1 cellular context compared by ENCODE assay signal in the genomic region with DNA sequence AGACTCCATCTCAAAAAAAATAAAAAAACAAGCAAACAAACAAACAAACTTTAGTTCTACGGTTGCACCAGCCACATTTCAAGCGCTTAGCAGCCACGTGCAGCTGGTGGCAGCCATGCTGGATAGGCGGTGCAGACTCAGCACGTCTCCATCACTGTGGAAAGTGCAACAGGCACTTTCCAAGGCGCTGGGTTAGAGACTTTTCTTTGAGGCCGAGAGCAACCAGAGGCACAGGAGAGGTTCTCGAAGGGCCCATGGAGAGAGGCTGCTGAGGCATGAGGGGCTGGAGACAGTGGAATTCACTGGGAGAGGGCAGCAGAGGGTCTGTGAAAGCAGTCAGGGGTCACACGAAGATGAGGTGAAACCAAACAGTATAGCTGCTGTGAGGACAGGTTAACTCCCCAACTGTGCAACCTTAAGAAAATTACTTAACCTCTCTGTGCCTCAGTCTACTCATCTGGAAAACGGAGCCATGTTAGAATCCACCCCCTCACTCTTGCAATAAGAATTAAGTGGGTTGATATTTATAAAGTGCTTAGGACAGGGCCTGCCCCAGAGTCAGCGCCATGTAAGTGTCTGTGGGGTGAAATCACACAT.
TF ChIP-seq lines count a peak whose summit lies in the region.

No MANE protein-coding gene starts in this region.

TF ChIP-seq in H1, 55 proteins besides CTCF, POLR2A, EP300 and RAD21 (continued from another document):
- TF ChIP-seq, protein P1, sequence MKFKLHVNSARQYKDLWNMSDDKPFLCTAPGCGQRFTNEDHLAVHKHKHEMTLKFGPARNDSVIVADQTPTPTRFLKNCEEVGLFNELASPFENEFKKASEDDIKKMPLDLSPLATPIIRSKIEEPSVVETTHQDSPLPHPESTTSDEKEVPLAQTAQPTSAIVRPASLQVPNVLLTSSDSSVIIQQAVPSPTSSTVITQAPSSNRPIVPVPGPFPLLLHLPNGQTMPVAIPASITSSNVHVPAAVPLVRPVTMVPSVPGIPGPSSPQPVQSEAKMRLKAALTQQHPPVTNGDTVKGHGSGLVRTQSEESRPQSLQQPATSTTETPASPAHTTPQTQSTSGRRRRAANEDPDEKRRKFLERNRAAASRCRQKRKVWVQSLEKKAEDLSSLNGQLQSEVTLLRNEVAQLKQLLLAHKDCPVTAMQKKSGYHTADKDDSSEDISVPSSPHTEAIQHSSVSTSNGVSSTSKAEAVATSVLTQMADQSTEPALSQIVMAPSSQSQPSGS (IDR thresholded peaks at IDR 0.05; ENCODE audit: low read length): no peak
- no peak for TF ChIP-seq SIX5 (IDR thresholded peaks at IDR 0.05; ENCODE audit: low read depth, low read length)
- no peak for TF ChIP-seq SAP30 (IDR thresholded peaks at IDR 0.05; ENCODE audit: insufficient read depth, insufficient replicate concordance, low read length)
- no peak for TF ChIP-seq TAF7 (optimal IDR thresholded peaks at IDR 0.05; ENCODE audit: borderline replicate concordance, low read depth, low read length)
- no peak for TF ChIP-seq KDM1A (IDR thresholded peaks at IDR 0.05; ENCODE audit: borderline replicate concordance, low read length)
- no peak for TF ChIP-seq FOSL1 (IDR thresholded peaks at IDR 0.05; ENCODE audit: insufficient read depth, low read depth, low read length)
- TF ChIP-seq, protein P2, sequence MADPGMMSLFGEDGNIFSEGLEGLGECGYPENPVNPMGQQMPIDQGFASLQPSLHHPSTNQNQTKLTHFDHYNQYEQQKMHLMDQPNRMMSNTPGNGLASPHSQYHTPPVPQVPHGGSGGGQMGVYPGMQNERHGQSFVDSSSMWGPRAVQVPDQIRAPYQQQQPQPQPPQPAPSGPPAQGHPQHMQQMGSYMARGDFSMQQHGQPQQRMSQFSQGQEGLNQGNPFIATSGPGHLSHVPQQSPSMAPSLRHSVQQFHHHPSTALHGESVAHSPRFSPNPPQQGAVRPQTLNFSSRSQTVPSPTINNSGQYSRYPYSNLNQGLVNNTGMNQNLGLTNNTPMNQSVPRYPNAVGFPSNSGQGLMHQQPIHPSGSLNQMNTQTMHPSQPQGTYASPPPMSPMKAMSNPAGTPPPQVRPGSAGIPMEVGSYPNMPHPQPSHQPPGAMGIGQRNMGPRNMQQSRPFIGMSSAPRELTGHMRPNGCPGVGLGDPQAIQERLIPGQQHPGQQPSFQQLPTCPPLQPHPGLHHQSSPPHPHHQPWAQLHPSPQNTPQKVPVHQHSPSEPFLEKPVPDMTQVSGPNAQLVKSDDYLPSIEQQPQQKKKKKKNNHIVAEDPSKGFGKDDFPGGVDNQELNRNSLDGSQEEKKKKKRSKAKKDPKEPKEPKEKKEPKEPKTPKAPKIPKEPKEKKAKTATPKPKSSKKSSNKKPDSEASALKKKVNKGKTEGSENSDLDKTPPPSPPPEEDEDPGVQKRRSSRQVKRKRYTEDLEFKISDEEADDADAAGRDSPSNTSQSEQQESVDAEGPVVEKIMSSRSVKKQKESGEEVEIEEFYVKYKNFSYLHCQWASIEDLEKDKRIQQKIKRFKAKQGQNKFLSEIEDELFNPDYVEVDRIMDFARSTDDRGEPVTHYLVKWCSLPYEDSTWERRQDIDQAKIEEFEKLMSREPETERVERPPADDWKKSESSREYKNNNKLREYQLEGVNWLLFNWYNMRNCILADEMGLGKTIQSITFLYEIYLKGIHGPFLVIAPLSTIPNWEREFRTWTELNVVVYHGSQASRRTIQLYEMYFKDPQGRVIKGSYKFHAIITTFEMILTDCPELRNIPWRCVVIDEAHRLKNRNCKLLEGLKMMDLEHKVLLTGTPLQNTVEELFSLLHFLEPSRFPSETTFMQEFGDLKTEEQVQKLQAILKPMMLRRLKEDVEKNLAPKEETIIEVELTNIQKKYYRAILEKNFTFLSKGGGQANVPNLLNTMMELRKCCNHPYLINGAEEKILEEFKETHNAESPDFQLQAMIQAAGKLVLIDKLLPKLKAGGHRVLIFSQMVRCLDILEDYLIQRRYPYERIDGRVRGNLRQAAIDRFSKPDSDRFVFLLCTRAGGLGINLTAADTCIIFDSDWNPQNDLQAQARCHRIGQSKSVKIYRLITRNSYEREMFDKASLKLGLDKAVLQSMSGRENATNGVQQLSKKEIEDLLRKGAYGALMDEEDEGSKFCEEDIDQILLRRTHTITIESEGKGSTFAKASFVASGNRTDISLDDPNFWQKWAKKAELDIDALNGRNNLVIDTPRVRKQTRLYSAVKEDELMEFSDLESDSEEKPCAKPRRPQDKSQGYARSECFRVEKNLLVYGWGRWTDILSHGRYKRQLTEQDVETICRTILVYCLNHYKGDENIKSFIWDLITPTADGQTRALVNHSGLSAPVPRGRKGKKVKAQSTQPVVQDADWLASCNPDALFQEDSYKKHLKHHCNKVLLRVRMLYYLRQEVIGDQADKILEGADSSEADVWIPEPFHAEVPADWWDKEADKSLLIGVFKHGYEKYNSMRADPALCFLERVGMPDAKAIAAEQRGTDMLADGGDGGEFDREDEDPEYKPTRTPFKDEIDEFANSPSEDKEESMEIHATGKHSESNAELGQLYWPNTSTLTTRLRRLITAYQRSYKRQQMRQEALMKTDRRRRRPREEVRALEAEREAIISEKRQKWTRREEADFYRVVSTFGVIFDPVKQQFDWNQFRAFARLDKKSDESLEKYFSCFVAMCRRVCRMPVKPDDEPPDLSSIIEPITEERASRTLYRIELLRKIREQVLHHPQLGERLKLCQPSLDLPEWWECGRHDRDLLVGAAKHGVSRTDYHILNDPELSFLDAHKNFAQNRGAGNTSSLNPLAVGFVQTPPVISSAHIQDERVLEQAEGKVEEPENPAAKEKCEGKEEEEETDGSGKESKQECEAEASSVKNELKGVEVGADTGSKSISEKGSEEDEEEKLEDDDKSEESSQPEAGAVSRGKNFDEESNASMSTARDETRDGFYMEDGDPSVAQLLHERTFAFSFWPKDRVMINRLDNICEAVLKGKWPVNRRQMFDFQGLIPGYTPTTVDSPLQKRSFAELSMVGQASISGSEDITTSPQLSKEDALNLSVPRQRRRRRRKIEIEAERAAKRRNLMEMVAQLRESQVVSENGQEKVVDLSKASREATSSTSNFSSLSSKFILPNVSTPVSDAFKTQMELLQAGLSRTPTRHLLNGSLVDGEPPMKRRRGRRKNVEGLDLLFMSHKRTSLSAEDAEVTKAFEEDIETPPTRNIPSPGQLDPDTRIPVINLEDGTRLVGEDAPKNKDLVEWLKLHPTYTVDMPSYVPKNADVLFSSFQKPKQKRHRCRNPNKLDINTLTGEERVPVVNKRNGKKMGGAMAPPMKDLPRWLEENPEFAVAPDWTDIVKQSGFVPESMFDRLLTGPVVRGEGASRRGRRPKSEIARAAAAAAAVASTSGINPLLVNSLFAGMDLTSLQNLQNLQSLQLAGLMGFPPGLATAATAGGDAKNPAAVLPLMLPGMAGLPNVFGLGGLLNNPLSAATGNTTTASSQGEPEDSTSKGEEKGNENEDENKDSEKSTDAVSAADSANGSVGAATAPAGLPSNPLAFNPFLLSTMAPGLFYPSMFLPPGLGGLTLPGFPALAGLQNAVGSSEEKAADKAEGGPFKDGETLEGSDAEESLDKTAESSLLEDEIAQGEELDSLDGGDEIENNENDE (IDR thresholded peaks at IDR 0.05; ENCODE audit: insufficient replicate concordance, low read length): no peak
- TF ChIP-seq CBX8 (IDR thresholded peaks at IDR 0.05; ENCODE audit: borderline replicate concordance, low read depth, low read length): no peak
- no peak for TF ChIP-seq HDAC6 (IDR thresholded peaks at IDR 0.05; ENCODE audit: low read depth, low read length)
- no peak for TF ChIP-seq BRCA1 (IDR thresholded peaks at IDR 0.05; ENCODE audit: low read depth, low read length)
- TF ChIP-seq SUZ12 (IDR thresholded peaks at IDR 0.05; ENCODE audit: low read length): no peak
- TF ChIP-seq HDAC2 (IDR thresholded peaks at IDR 0.05; ENCODE audit: borderline replicate concordance in 1 of 2, low read depth in 2 of 2, low read length in 2 of 2): no peak
